18 cellular contexts compared by ENCODE assay signal in the genomic region with DNA sequence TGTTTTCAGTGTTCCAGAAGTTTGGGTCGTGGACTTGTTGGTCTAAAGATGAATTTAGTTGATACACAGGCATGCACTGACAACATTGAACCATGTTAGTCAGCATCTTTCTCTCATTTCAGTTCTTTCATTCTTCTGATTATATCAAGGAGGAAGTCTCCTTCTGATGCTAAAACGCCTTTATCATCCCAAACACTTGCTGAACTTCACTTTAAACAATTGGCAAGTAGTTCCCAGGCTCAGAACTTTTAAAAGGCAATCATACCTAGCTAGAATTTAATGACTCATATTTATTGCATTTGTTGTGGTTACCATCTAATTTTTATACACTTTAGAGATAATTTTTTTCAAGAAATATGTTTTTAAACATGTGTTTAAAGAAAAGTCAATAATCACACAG. TPM values are rescaled to one million over a fixed set of nuclear protein-coding genes. Genes with fewer than 3 reads are reported as not detected.
"Had no signal": no experiment of that assay in that cellular context is flagged by ENCODE, and none has a peak within 500 bp of the region (broad histone marks: within the 10 kb centered on the region; RNA-seq: fewer than 3 reads in every experiment).

No MANE protein-coding gene starts in this region.

- H3K4me1 Mint-ChIP-seq: activated naive CD8-positive, alpha-beta T cell treated with anti-CD3 and anti-CD28 coated beads, Interleukin-2, amount 10 ng/mL, durations not matched to agents 7 days and 5 days had no signal

- H3K9me3 Mint-ChIP-seq: activated naive CD8-positive, alpha-beta T cell treated with anti-CD3 and anti-CD28 coated beads, Interleukin-2, amount 10 ng/mL, durations not matched to agents 7 days and 5 days had no signal

- H3K27ac ChIP-seq: hepatocyte, neutrophil had no signal

- ATAC-seq: activated CD4-positive, CD25-positive, alpha-beta regulatory T cell treated with anti-CD3 and anti-CD28 coated beads, Interleukin-2, amount 50 U/mL, for 24 hours; naive thymus-derived CD8-positive, alpha-beta T cell; stimulated activated naive CD8-positive, alpha-beta T cell treated with anti-CD3 and anti-CD28 coated beads, Interleukin-15, Interleukin-2, amounts not matched to agents 100 U/mL and 50 U/mL, for 24 hours had no signal

- H3K9me3 ChIP-seq: left ventricle myocardium inferior, neutrophil, right atrium auricular region, upper lobe of left lung had no signal

- H3K27me3 ChIP-seq: hepatocyte, neutrophil, right atrium auricular region, upper lobe of left lung had no signal

- H3K4me3 ChIP-seq: hepatocyte, left ventricle myocardium inferior, right atrium auricular region, upper lobe of left lung had no signal

- H2AFZ ChIP-seq: hepatocyte had no signal

- H3K4me3 Mint-ChIP-seq: activated naive CD8-positive, alpha-beta T cell treated with anti-CD3 and anti-CD28 coated beads, Interleukin-2, amount 10 ng/mL, durations not matched to agents 7 days and 5 days; memory B cell; naive thymus-derived CD8-positive, alpha-beta T cell had no signal

- H3K27me3 Mint-ChIP-seq: memory B cell had no signal

- H3K36me3 Mint-ChIP-seq: activated naive CD8-positive, alpha-beta T cell treated with anti-CD3 and anti-CD28 coated beads, Interleukin-2, amount 10 ng/mL, durations not matched to agents 7 days and 5 days; naive thymus-derived CD8-positive, alpha-beta T cell had no signal

- H3K36me3 ChIP-seq: neutrophil had no signal

- H3K27ac Mint-ChIP-seq: activated naive CD8-positive, alpha-beta T cell treated with anti-CD3 and anti-CD28 coated beads, Interleukin-2, amount 10 ng/mL, durations not matched to agents 7 days and 5 days; memory B cell; naive thymus-derived CD8-positive, alpha-beta T cell had no signal

- H3K4me2 ChIP-seq: hepatocyte had no signal

- DNase-seq: activated naive CD4-positive, alpha-beta T cell; activated naive CD8-positive, alpha-beta T cell treated with anti-CD3 and anti-CD28 coated beads, Interleukin-2, amount 10 ng/mL, durations not matched to agents 7 days and 5 days; activated T-cell treated with anti-CD3 and anti-CD28 coated beads for 4 hours; aorta; kidney; left ventricle myocardium inferior; naive thymus-derived CD8-positive, alpha-beta T cell; small intestine; stimulated activated CD4-positive, alpha-beta T cell treated with anti-CD3 and anti-CD28 coated beads, Interleukin-4, amount 100 ng/mL, for 4 hours; stimulated activated CD8-positive, alpha-beta memory T cell treated with anti-CD3 and anti-CD28 coated beads, Interleukin-4, amount 100 ng/mL, for 48 hours; stimulated activated naive CD8-positive, alpha-beta T cell treated with anti-CD3 and anti-CD28 coated beads, Interleukin-15, Interleukin-2, amounts not matched to agents 100 U/mL and 50 U/mL, for 24 hours; SW 1271; upper lobe of left lung had no signal

RNA-seq across cellular contexts. Expression of gene LMCD1, which starts 15.9 kb away (rescaled TPM):
- total RNA-seq: naive thymus-derived CD8-positive, alpha-beta T cell had no signal
